24 cellular contexts compared by ENCODE assay signal in the genomic region with DNA sequence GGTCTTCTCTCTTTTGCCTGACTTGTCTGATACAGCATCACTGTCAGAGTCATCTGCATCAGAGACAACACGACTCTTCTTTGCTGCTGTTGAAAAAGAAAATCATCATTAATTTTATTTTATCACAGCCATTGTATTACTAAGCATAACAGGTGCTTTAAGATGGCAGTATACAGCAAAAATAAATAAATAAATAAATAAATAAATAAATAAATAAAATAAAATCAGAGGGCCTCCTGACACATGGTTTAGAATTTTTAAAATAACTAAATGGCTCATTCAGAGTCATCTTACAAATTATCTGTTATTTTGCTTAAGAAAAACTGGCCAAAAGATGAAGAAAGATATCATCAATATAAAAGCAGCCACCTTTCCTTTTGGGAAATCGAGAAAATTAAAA. TPM values are rescaled to one million over a fixed set of nuclear protein-coding genes. Genes with fewer than 3 reads are reported as not detected.
A peak's percentile ranks its signal among the peaks of the same experiment; 100 is the strongest.
DNase-seq lines count a peak whose midpoint lies in the region; ATAC-seq, FAIRE-seq and TF ChIP-seq lines count a peak whose summit lies in the region.
"Had no signal": no experiment of that assay in that cellular context is flagged by ENCODE, and none has a peak within 500 bp of the region (broad histone marks: within the 10 kb centered on the region; RNA-seq: fewer than 3 reads in every experiment).

No MANE protein-coding gene starts in this region.

- H3K27ac ChIP-seq in CD8-positive, alpha-beta memory T cell (ENCODE audit: low read depth, low read length), result no peak overlapping the region
- H3K27ac ChIP-seq in ascending aorta, result no peak overlapping the region
- H3K27ac ChIP-seq: BLaER1 treated with 17β-estradiol and CSF1 and Interleukin-3, amounts not matched to agents 10 nM and 100 nM had no signal

- ATAC-seq in activated naive CD8-positive, alpha-beta T cell treated with anti-CD3 and anti-CD28 coated beads, Interleukin-2, amount 50 U/mL, for 24 hours, result no peak
- ATAC-seq: GM12878, PC-3 had no signal

- no peaks in the 10 kb centered on the region for H3K27me3 Mint-ChIP-seq in activated naive CD8-positive, alpha-beta T cell treated with anti-CD3 and anti-CD28 coated beads, Interleukin-2, amount 50 U/mL, for 24 hours
- H3K27me3 Mint-ChIP-seq in activated naive CD8-positive, alpha-beta T cell treated with anti-CD3 and anti-CD28 coated beads for 36 hours, result no peaks in the 10 kb centered on the region
- no peaks in the 10 kb centered on the region for H3K27me3 Mint-ChIP-seq in CD8-positive, alpha-beta memory T cell
- H3K27me3 Mint-ChIP-seq in endothelial cell (ENCODE audit: unreplicated experiment), result no peaks in the 10 kb centered on the region

- H3K27ac Mint-ChIP-seq in activated naive CD8-positive, alpha-beta T cell treated with anti-CD3 and anti-CD28 coated beads, Interleukin-2, amount 50 U/mL, for 24 hours, result peak overlapping the region; percentile 2
- no peak overlapping the region for H3K27ac Mint-ChIP-seq in activated naive CD8-positive, alpha-beta T cell treated with anti-CD3 and anti-CD28 coated beads for 36 hours
- peak overlapping the region in 5 of 8 donors; percentile 24 to 72 (median 70) for H3K27ac Mint-ChIP-seq in CD8-positive, alpha-beta memory T cell
- H3K27ac Mint-ChIP-seq in endothelial cell (ENCODE audit: unreplicated experiment), result peak overlapping the region; percentile 0

- TF ChIP-seq CTCF in endothelial cell (IDR thresholded peaks at IDR 0.05; ENCODE audit: unreplicated experiment) (no peak), ascending aorta (IDR thresholded peaks at IDR 0.05) (no peak)

- no peak overlapping the region for H3K4me3 Mint-ChIP-seq in activated naive CD8-positive, alpha-beta T cell treated with anti-CD3 and anti-CD28 coated beads, Interleukin-2, amount 50 U/mL, for 24 hours
- no peak overlapping the region for H3K4me3 Mint-ChIP-seq in activated naive CD8-positive, alpha-beta T cell treated with anti-CD3 and anti-CD28 coated beads for 36 hours
- H3K4me3 Mint-ChIP-seq in CD8-positive, alpha-beta memory T cell, result no peak overlapping the region
- peak overlapping the region; percentile 16 for H3K4me3 Mint-ChIP-seq in endothelial cell (ENCODE audit: unreplicated experiment)

- H3K9me3 Mint-ChIP-seq in activated naive CD8-positive, alpha-beta T cell treated with anti-CD3 and anti-CD28 coated beads, Interleukin-2, amount 50 U/mL, for 24 hours, result no peaks in the 10 kb centered on the region
- no peaks in the 10 kb centered on the region for H3K9me3 Mint-ChIP-seq in activated naive CD8-positive, alpha-beta T cell treated with anti-CD3 and anti-CD28 coated beads for 36 hours
- H3K9me3 Mint-ChIP-seq in CD8-positive, alpha-beta memory T cell, result no peaks in the 10 kb centered on the region
- H3K9me3 Mint-ChIP-seq in endothelial cell (ENCODE audit: unreplicated experiment), result no peaks in the 10 kb centered on the region

- intact Hi-C loops in ascending aorta (cut with DNase I), result no loop called here

- no peak for FAIRE-seq in GM12892 (lab: Jason Lieb, UNC)
- FAIRE-seq: GM12878, HTR-8/SVneo had no signal

- TF ChIP-seq POLR2A in GM12892 (IDR thresholded peaks at IDR 0.05; ENCODE audit: low read depth, low read length), result no peak

- H3K36me3 ChIP-seq in CD8-positive, alpha-beta memory T cell (ENCODE audit: insufficient read depth, low read length), result peaks cover 52% of the 10 kb centered on the region
- H3K36me3 ChIP-seq in ascending aorta, result peaks cover 46 to 60% of the 10 kb centered on the region in 2 donors

- H3K4me1 ChIP-seq in CD8-positive, alpha-beta memory T cell (ENCODE audit: insufficient read depth, low read length), result peaks cover 13% of the 10 kb centered on the region
- peaks cover 0 to 8% of the 10 kb centered on the region in 2 donors for H3K4me1 ChIP-seq in ascending aorta
- H3K4me1 ChIP-seq: Caco-2 had no signal

- no peak for DNase-seq in activated naive CD8-positive, alpha-beta T cell treated with anti-CD3 and anti-CD28 coated beads, Interleukin-2, amount 50 U/mL, for 24 hours
- no peak for DNase-seq in activated naive CD8-positive, alpha-beta T cell treated with anti-CD3 and anti-CD28 coated beads for 36 hours
- no peak for DNase-seq in CD8-positive, alpha-beta memory T cell
- DNase-seq in endothelial cell (ENCODE audit: low spot score) (no peak), GM12892 (ENCODE audit: insufficient read length) (no peak), C1 segment of cervical spinal cord (lab: John Stamatoyannopoulos, UW) (no peak), ascending aorta (ENCODE audit: low spot score in 2 of 2) (no peak)
- DNase-seq: Caco-2, EL, GM23248, Kasumi-1, MG63, NCI-H1048, NCI-H1436, NCI-H2029, NCI-H345, NCI-H524 treated with DMSO at 0.1 percent for 48 hours, PC-3, RPMI8226, SHP77 treated with DMSO at 0.1 percent for 48 hours had no signal

- peaks cover 57% of the 10 kb centered on the region for H3K36me3 Mint-ChIP-seq in activated naive CD8-positive, alpha-beta T cell treated with anti-CD3 and anti-CD28 coated beads, Interleukin-2, amount 50 U/mL, for 24 hours (ENCODE audit: low read depth)
- peaks cover 32% of the 10 kb centered on the region for H3K36me3 Mint-ChIP-seq in activated naive CD8-positive, alpha-beta T cell treated with anti-CD3 and anti-CD28 coated beads for 36 hours
- peaks cover 18 to 78% (median 34%) of the 10 kb centered on the region in 3 donors for H3K36me3 Mint-ChIP-seq in CD8-positive, alpha-beta memory T cell
- H3K36me3 Mint-ChIP-seq in endothelial cell (ENCODE audit: low read depth, unreplicated experiment), result peaks cover 21% of the 10 kb centered on the region

- no peaks in the 10 kb centered on the region for H3K27me3 ChIP-seq in CD8-positive, alpha-beta memory T cell (ENCODE audit: insufficient read depth, low read length, poor library complexity, severe bottlenecking)
- H3K27me3 ChIP-seq in ascending aorta, result no peaks in the 10 kb centered on the region
- H3K27me3 ChIP-seq: BLaER1 treated with 17β-estradiol and CSF1 and Interleukin-3, amounts not matched to agents 10 nM and 100 nM; MG63 had no signal

- no peaks in the 10 kb centered on the region for H3K9me3 ChIP-seq in CD8-positive, alpha-beta memory T cell (ENCODE audit: low read length)
- H3K9me3 ChIP-seq in ascending aorta, result no peaks in the 10 kb centered on the region
- H3K9me3 ChIP-seq: BLaER1 treated with 17β-estradiol and CSF1 and Interleukin-3, amounts not matched to agents 10 nM and 100 nM; Caco-2; HAP-1; MG63 had no signal

- POLR2A ChIA-PET in CD8-positive, alpha-beta memory T cell (lab: Charles Lee), result no interaction called here

- no peak overlapping the region for H3K4me3 ChIP-seq in CD8-positive, alpha-beta memory T cell (ENCODE audit: low read length)
- no peak overlapping the region for H3K4me3 ChIP-seq in ascending aorta
- H3K4me3 ChIP-seq: BLaER1 treated with 17β-estradiol and CSF1 and Interleukin-3, amounts not matched to agents 10 nM and 100 nM; GM12878; GM23248; HAP-1; MG63 had no signal

- CTCF ChIA-PET in CD8-positive, alpha-beta memory T cell (lab: Charles Lee), result no interaction called here

- peaks cover 23% of the 10 kb centered on the region for H3K4me1 Mint-ChIP-seq in activated naive CD8-positive, alpha-beta T cell treated with anti-CD3 and anti-CD28 coated beads, Interleukin-2, amount 50 U/mL, for 24 hours
- peaks cover 19% of the 10 kb centered on the region for H3K4me1 Mint-ChIP-seq in activated naive CD8-positive, alpha-beta T cell treated with anti-CD3 and anti-CD28 coated beads for 36 hours
- H3K4me1 Mint-ChIP-seq in CD8-positive, alpha-beta memory T cell, result peaks cover 18 to 39% (median 33%) of the 10 kb centered on the region in 3 donors
- H3K4me1 Mint-ChIP-seq in endothelial cell (ENCODE audit: unreplicated experiment), result peaks cover under 1% of the 10 kb centered on the region

RNA-seq across cellular contexts. Expression of a gene that starts 22.8 kb away (rescaled TPM):
- total RNA-seq in activated naive CD8-positive, alpha-beta T cell treated with anti-CD3 and anti-CD28 coated beads for 36 hours, result 10 to 100 TPM; 52.5 to 58.7 TPM
- 10 to 100 TPM; 49.9 to 53.7 TPM for total RNA-seq in CD8-positive, alpha-beta memory T cell
- polyA plus RNA-seq in CD8-positive, alpha-beta memory T cell, result 33.1 TPM
- total RNA-seq in endothelial cell (ENCODE audit: unreplicated experiment) (50.5 TPM), ascending aorta (54.6 TPM)
- 42.4 TPM for polyA plus RNA-seq in GM12892 (2012; ENCODE audit: missing spikeins)

RNA-seq across cellular contexts. Expression of a gene that starts 32.0 kb away (rescaled TPM):
- total RNA-seq in activated naive CD8-positive, alpha-beta T cell treated with anti-CD3 and anti-CD28 coated beads for 36 hours, result under 1 TPM; 0.62 to 0.88 TPM
- total RNA-seq in CD8-positive, alpha-beta memory T cell, result not detected
- polyA plus RNA-seq in CD8-positive, alpha-beta memory T cell, result not detected
- total RNA-seq in endothelial cell (ENCODE audit: unreplicated experiment) (0.90 TPM), ascending aorta (1.3 TPM)
- polyA plus RNA-seq in GM12892 (2012; ENCODE audit: missing spikeins), result 1.2 TPM
- total RNA-seq: GM23248 had no signal
- polyA plus RNA-seq: GM23248 had no signal
